8 cellular contexts compared by ENCODE assay signal in genomic region chr18:3037423-3037915, GRCh38. TPM values are rescaled to one million over a fixed set of nuclear protein-coding genes. Genes with fewer than 3 reads are reported as not detected.
DNase-seq lines count a peak whose midpoint lies in the region; ATAC-seq and TF ChIP-seq lines count a peak whose summit lies in the region.

No MANE protein-coding gene starts in this region.

- peak; percentile 99 for ATAC-seq in GM21360 (IDR thresholded peaks at IDR 0.05; ENCODE audit: unreplicated experiment)
- peak; percentile 97 for ATAC-seq in HG03558 (IDR thresholded peaks at IDR 0.05; ENCODE audit: extremely low read depth, unreplicated experiment)
- ATAC-seq in T-helper 17 cell, result peak; percentile 66
- peak in 5 of 8 donors; percentile 34 to 86 (median 53) for ATAC-seq in heart right ventricle
- no peak for ATAC-seq in activated CD4-positive, CD25-positive, alpha-beta regulatory T cell treated with anti-CD3 and anti-CD28 coated beads, Interleukin-2, amount 50 U/mL, for 24 hours

- H3K27ac ChIP-seq in heart right ventricle (peak overlapping the region in 1 of 10 donors; percentile 82), tibial artery (peak overlapping the region; percentile 23 to 48), tibial nerve (peak overlapping the region in 2 of 4 donors; percentile 3 to 25)

- no peak overlapping the region for H3K27ac Mint-ChIP-seq in T-helper 17 cell

- H3K9me3 ChIP-seq in T-helper 17 cell (ENCODE audit: control insufficient read depth, low read length, poor library complexity, severe bottlenecking) (no peaks in the 10 kb centered on the region), heart right ventricle (no peaks in the 10 kb centered on the region), tibial artery (no peaks in the 10 kb centered on the region), tibial nerve (no peaks in the 10 kb centered on the region)

- DNase-seq in GM06990 (ENCODE audit: extremely low read depth, insufficient read length), result peak; percentile 48
- DNase-seq in T-helper 17 cell, result no peak
- no peak for DNase-seq in heart right ventricle
- DNase-seq in tibial artery, result no peak
- no peak for DNase-seq in tibial nerve (ENCODE audit: low spot score in 2 of 2)

- WGBS in heart right ventricle, 2 donors, result 41 to 52% methylated on average over 4 of the region's 4 CpGs
- WGBS in tibial nerve, 2 donors, result 47% methylated on average over 4 of the region's 4 CpGs

- H3K27me3 ChIP-seq in GM06990 (replicated peaks; ENCODE audit: control insufficient read depth, insufficient read depth, low read length) (no peaks in the 10 kb centered on the region), heart right ventricle (no peaks in the 10 kb centered on the region), tibial artery (no peaks in the 10 kb centered on the region), tibial nerve (no peaks in the 10 kb centered on the region)

- H3K4me3 ChIP-seq in GM06990 (replicated peaks; ENCODE audit: low read depth, low read length), result no peak overlapping the region
- H3K4me3 ChIP-seq in heart right ventricle, result no peak overlapping the region
- no peak overlapping the region for H3K4me3 ChIP-seq in tibial artery
- no peak overlapping the region for H3K4me3 ChIP-seq in tibial nerve

- no peak overlapping the region for H3K4me3 Mint-ChIP-seq in T-helper 17 cell

- peaks cover 3% of the 10 kb centered on the region for H3K36me3 Mint-ChIP-seq in T-helper 17 cell (ENCODE audit: low read depth)

- no peak for TF ChIP-seq POLR2A in tibial nerve (IDR thresholded peaks at IDR 0.05)

- TF ChIP-seq CTCF in GM06990 (IDR thresholded peaks at IDR 0.05; ENCODE audit: insufficient read depth, low read length, poor library complexity, severe bottlenecking) (no peak), heart right ventricle (IDR thresholded peaks at IDR 0.05) (no peak), tibial artery (IDR thresholded peaks at IDR 0.05) (no peak), tibial nerve (IDR thresholded peaks at IDR 0.05) (no peak)

- no peaks in the 10 kb centered on the region for H3K27me3 Mint-ChIP-seq in T-helper 17 cell

- no peaks in the 10 kb centered on the region for H3K36me3 ChIP-seq in GM06990 (ENCODE audit: control insufficient read depth, insufficient read depth, low read length)
- no peaks in the 10 kb centered on the region for H3K36me3 ChIP-seq in heart right ventricle
- H3K36me3 ChIP-seq in tibial artery, result no peaks in the 10 kb centered on the region
- H3K36me3 ChIP-seq in tibial nerve, result no peaks in the 10 kb centered on the region

- peak in 1 of 2 donors; percentile 43 for TF ChIP-seq EP300 in tibial nerve (IDR thresholded peaks at IDR 0.05)

- H3K4me1 Mint-ChIP-seq in T-helper 17 cell, result peaks cover 10% of the 10 kb centered on the region

- intact Hi-C loops in heart right ventricle (cut with DNase I), result no loop called here
- intact Hi-C loops in tibial artery (cut with DNase I; ENCODE audit: low total_unique reads), result no loop called here

- H3K4me1 ChIP-seq in heart right ventricle (peaks cover 0 to 10% (median 0%) of the 10 kb centered on the region in 9 donors), tibial artery (peaks cover 0 to 8% (median 2%) of the 10 kb centered on the region in 4 donors), tibial nerve (no peaks in the 10 kb centered on the region)

RNA-seq across cellular contexts. Expression of gene LPIN2, which starts 24.5 kb away (rescaled TPM):
- total RNA-seq in T-helper 17 cell, result 10 to 100 TPM; 75.8 to 84.8 TPM
- 10 to 100 TPM in 4 of 10 donors, 1 to 10 TPM in 6; 6.8 to 15.9 (median 8.2) TPM for total RNA-seq in heart right ventricle
- polyA plus RNA-seq in heart right ventricle, result 1 to 10 TPM; 1.9 to 5.0 TPM
- total RNA-seq in tibial nerve, result 10 to 100 TPM; 22.7 to 29.3 (median 25.8) TPM

Comparison
In these comparisons a context has a peak if more than half of its experiments do, and no peak if none do; other contexts are left out.
1. ATAC-seq: peak in GM21360 (single experiment), HG03558 (single experiment), T-helper 17 cell (single experiment) and heart right ventricle (5 of 8); none in activated CD4-positive, CD25-positive, alpha-beta regulatory T cell treated with anti-CD3 and anti-CD28 coated beads, Interleukin-2, amount 50 U/mL, for 24 hours (0 of 2).